Comparison of ENCODE assay signal across 8 cellular contexts in the genomic region with DNA sequence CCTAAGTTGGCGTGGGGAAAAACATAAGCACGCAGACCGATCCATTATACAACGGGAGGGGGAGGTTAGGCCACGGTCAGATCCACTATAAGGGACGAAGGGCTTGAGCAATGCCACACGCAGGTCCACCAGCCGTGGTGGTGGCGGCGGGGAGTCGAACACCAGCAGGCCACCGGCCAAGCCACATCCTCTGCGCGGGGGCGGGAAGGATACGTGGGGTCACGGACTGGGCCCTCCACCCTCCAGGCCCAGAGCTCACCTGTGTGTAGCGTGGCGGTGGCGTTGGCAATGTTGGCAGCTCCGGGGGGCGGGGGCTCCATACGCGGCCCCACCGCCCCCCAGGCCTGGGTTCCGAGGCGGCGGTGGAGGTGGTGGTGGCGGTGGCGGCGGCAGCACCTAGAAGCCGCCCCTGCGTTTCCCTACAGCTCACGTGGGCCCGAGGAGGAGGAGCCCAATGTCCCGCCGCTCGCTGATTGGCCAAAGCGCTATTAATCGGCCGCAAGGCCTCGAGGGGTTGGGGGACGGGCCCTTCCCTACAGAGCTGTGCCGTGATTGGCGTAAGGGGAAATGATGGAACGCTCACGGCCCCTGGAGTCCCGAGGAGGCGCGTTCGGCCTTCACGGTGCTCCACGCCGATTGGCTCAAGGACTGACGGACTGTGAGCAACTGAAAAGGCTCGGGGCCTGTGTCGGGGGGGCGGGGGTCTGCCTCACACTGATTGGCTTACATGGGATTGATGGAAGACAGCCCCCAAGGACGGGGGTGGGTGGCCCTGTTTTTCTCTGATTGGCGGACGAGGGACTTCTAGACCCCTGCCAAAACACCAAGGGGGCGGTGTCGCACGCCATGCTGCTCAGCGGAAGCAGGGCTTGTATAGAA. TPM values are rescaled to one million over a fixed set of nuclear protein-coding genes. Genes with fewer than 3 reads are reported as not detected.
DNase-seq lines count a peak whose midpoint lies in the region; ATAC-seq and TF ChIP-seq lines count a peak whose summit lies in the region.

A gene with protein sequence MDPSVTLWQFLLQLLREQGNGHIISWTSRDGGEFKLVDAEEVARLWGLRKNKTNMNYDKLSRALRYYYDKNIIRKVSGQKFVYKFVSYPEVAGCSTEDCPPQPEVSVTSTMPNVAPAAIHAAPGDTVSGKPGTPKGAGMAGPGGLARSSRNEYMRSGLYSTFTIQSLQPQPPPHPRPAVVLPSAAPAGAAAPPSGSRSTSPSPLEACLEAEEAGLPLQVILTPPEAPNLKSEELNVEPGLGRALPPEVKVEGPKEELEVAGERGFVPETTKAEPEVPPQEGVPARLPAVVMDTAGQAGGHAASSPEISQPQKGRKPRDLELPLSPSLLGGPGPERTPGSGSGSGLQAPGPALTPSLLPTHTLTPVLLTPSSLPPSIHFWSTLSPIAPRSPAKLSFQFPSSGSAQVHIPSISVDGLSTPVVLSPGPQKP (minus strand): TSS at position 400 of the 879 bp plus-strand sequence. CDS start 9,122 bp downstream, outside the sequence.

- H3K9me3 ChIP-seq in AG04450 (ENCODE audit: control insufficient read depth, insufficient read depth, low read length): no peaks in the 10 kb centered on the region; the same call in 1 of the 2 replicates
- H3K9me3 ChIP-seq in spleen: no peaks in the 10 kb centered on the region

- H3K4me3 ChIP-seq in AG04450 (ENCODE audit: low read depth, low read length): peak within 1 kb of the TSS; percentile 76
- peak within 1 kb of the TSS; percentile 31 to 81 (median 58) for H3K4me3 ChIP-seq in spleen

- POLR2A ChIA-PET in AG04450 (lab: Yijun Ruan, JAX): interaction anchor here (0.6 to 1.4 kb wide), 4 partner anchors 12 to 1393 kb away, joined by 6 to 9 read pairs (median 6); a partner anchor contains a TSS

- intact Hi-C loops in spleen (cut with DNase I; ENCODE audit: low total_unique reads): no loop called here

- H3K36me3 ChIP-seq in spleen: peaks cover 0 to 40% (median under 1%) of the 10 kb centered on the region in 6 donors

- ATAC-seq in GM18909 (IDR thresholded peaks at IDR 0.05; ENCODE audit: poor library complexity, unreplicated experiment): peak; percentile 91
- peak; percentile 91 for ATAC-seq in HG03175 (IDR thresholded peaks at IDR 0.05; ENCODE audit: unreplicated experiment)

- H3K27me3 ChIP-seq in AG04450 (ENCODE audit: control insufficient read depth, insufficient read depth, low read length) (no peaks in the 10 kb centered on the region), spleen (replicated peaks in 1 of 7) (no peaks in the 10 kb centered on the region)

- WGBS in spleen, 5 donors: 0 to 47% (median 2%) methylated on average over 25 to 65 of the region's 65 CpGs

- H3K27ac ChIP-seq in AG04450 (ENCODE audit: low read depth, low read length) (peak within 1 kb of the TSS; percentile 78), spleen (peak within 1 kb of the TSS; percentile 63 to 93 (median 87))

- TF ChIP-seq POLR2A in spleen (IDR thresholded peaks at IDR 0.05): peak in 1 of 3 donors; percentile 14

- no peak for TF ChIP-seq CTCF in AG04450 (IDR thresholded peaks at IDR 0.05; ENCODE audit: low read depth, low read length)
- TF ChIP-seq CTCF in spleen (IDR thresholded peaks at IDR 0.05 in 8 of 11, conservative IDR thresholded peaks at IDR 0.05 in 3 of 11): peak in 3 of 11 experiments; percentile 13 to 41 (median 16)

- peaks cover 0 to 34% (median 21%) of the 10 kb centered on the region in 6 donors for H3K4me1 ChIP-seq in spleen

- CTCF ChIA-PET in AG04450 (lab: Charles Lee): interaction anchor here (0.6 kb wide), 1 partner anchor 10 kb away, joined by 5 read pairs; no protein-coding TSS in a partner anchor

- DNase-seq in AG04450 (ENCODE audit: low read depth, low spot score) (peak; percentile 97), NCI-H226 (peak; percentile 96), inferior parietal cortex (ENCODE audit: extremely low spot score) (peak; percentile 93), spleen (peak; percentile 96)
- peak; percentile 63 to 78 (median 73) for DNase-seq in activated CD4-positive, CD25-positive, alpha-beta regulatory T cell (lab: John Stamatoyannopoulos, UW)
- DNase-seq in central memory CD4-positive, alpha-beta T cell: peak; percentile 90

RNA-seq across cellular contexts. Expression of the gene that starts here (rescaled TPM):
- polyA plus RNA-seq in AG04450 (2011; rRNA removed): 22.4 and 24.1 TPM in 2 replicates
- 32.2 and 36.9 TPM in 2 replicates for polyA minus RNA-seq in AG04450 (2011; rRNA and poly(A)+ RNA removed)
- total RNA-seq in spleen: 10 to 100 TPM; 25.5 to 50.0 (median 31.1) TPM
- polyA plus RNA-seq in spleen: 10 to 100 TPM; 10.3 to 23.0 (median 14.5) TPM

Comparison
In these comparisons a context has a peak if more than half of its experiments do, and no peak if none do; other contexts are left out.
1. Peak in every context shown above with its lines: DNase-seq, ATAC-seq, H3K4me3 ChIP-seq and H3K27ac ChIP-seq.